Comparison of ENCODE assay signal across 8 cellular contexts in genomic region chr1:149886112-149886395, GRCh38. TPM values are rescaled to one million over a fixed set of nuclear protein-coding genes. Genes with fewer than 3 reads are reported as not detected.
DNase-seq lines count a peak whose midpoint lies in the region; ATAC-seq and TF ChIP-seq lines count a peak whose summit lies in the region.
"Not testable (repeated sequence)": the region's sequence is repeated elsewhere in the genome, so short reads cannot be mapped to it uniquely, and the experiment has no call there.

No MANE protein-coding gene starts in this region.

- H2AK5ac ChIP-seq in IMR-90 (ENCODE audit: low read depth, low read length), result peak overlapping the region; percentile 46; the same call in 1 of the 2 replicates

- H3K27ac Mint-ChIP-seq in CD8-positive, alpha-beta memory T cell, result not testable (repeated sequence)

- H3K4me1 Mint-ChIP-seq in CD8-positive, alpha-beta memory T cell, result peaks cover 9 to 18% (median 12%) of the 10 kb centered on the region in 3 donors

- not testable (repeated sequence) for H3K9me1 ChIP-seq in IMR-90 (ENCODE audit: insufficient read depth, low read length)

- not testable (repeated sequence) for H2AFZ ChIP-seq in IMR-90 (replicated peaks; ENCODE audit: low read length, poor library complexity)

- TF ChIP-seq RAD21 in IMR-90 (IDR thresholded peaks at IDR 0.05; ENCODE audit: low read length), result not testable (repeated sequence)

- TF ChIP-seq POLR2A in IMR-90 (IDR thresholded peaks at IDR 0.05; ENCODE audit: low read depth, low read length), result peak; percentile 64; the same call in 1 of the 2 replicates
- TF ChIP-seq POLR2A in gastroesophageal sphincter (IDR thresholded peaks at IDR 0.05); right lobe of liver (IDR thresholded peaks at IDR 0.05); upper lobe of left lung (IDR thresholded peaks at IDR 0.05): not testable (repeated sequence)

- peak overlapping the region; percentile 49 for H3K4ac ChIP-seq in IMR-90 (ENCODE audit: low read depth, low read length)

- H3K36me3 ChIP-seq in CD8-positive, alpha-beta memory T cell (ENCODE audit: insufficient read depth, low read length); IMR-90 (ENCODE audit: control insufficient read depth, insufficient read depth, low read length); gastroesophageal sphincter; right lobe of liver; upper lobe of left lung: not testable (repeated sequence)

- H3K27ac ChIP-seq in CD8-positive, alpha-beta memory T cell (ENCODE audit: low read depth, low read length), result peak overlapping the region; percentile 94
- H3K27ac ChIP-seq in IMR-90 (ENCODE audit: insufficient read depth, low read length), result peak overlapping the region; percentile 52
- H3K27ac ChIP-seq in VCaP, result peak overlapping the region; percentile 90
- peak overlapping the region; percentile 90 for H3K27ac ChIP-seq in cingulate gyrus (ENCODE audit: low read depth, low read length)
- H3K27ac ChIP-seq in gastroesophageal sphincter, result peak overlapping the region; percentile 98 to 100 (median 100)
- peak overlapping the region; percentile 98 to 99 (median 99) for H3K27ac ChIP-seq in right lobe of liver
- peak overlapping the region; percentile 99 to 100 (median 100) for H3K27ac ChIP-seq in upper lobe of left lung

- not testable (repeated sequence) for TF ChIP-seq CTCF in IMR-90 (conservative IDR thresholded peaks at IDR 0.05; ENCODE audit: low read depth, low read length); gastroesophageal sphincter (IDR thresholded peaks at IDR 0.05); right lobe of liver (IDR thresholded peaks at IDR 0.05); upper lobe of left lung (IDR thresholded peaks at IDR 0.05)
- TF ChIP-seq CTCF in VCaP (conservative IDR thresholded peaks at IDR 0.05), result 0 out of 2 replicates have a peak, but pooled peaks have one; percentile 0

- BruUV-seq in IMR-90 (replicated peaks; lab: Mats Ljungman, UMichigan), result TSS peak; percentile 89

- not testable (repeated sequence) for H3K27me3 Mint-ChIP-seq in CD8-positive, alpha-beta memory T cell

- dilution Hi-C loops in IMR-90 (cut with HindIII; ENCODE audit: low sequenced_read_pairs, unreplicated experiment), result not testable (repeated sequence)

- in situ Hi-C loops in IMR-90 (cut with MboI; ENCODE audit: low sequenced_read_pairs), result not testable (repeated sequence)

- peak overlapping the region; percentile 64 for H2BK5ac ChIP-seq in IMR-90 (ENCODE audit: low read depth, low read length, poor library complexity, severe bottlenecking)

- peak overlapping the region; percentile 90 for H3K23ac ChIP-seq in IMR-90 (ENCODE audit: low read depth, low read length)

- H2AK9ac ChIP-seq in IMR-90 (replicated peaks; ENCODE audit: low read depth, low read length, poor library complexity), result peak overlapping the region; percentile 49

- not testable (repeated sequence) for H3K4me3 Mint-ChIP-seq in CD8-positive, alpha-beta memory T cell

- peak overlapping the region; percentile 22 to 47; a peak in 1 of 4 replicates for H4K8ac ChIP-seq in IMR-90 (ENCODE audit: low read depth in 2 of 2, low read length in 2 of 2)

- peak overlapping the region; percentile 12; the same call in 1 of the 2 replicates for H3K18ac ChIP-seq in IMR-90 (ENCODE audit: low read depth, low read length)

- not testable (repeated sequence) for H2BK15ac ChIP-seq in IMR-90 (ENCODE audit: low read depth, low read length)

- not testable (repeated sequence) for H2BK20ac ChIP-seq in IMR-90 (ENCODE audit: low read depth, low read length)

- peak overlapping the region; percentile 85; the same call in 1 of the 2 replicates for H3K14ac ChIP-seq in IMR-90 (replicated peaks; ENCODE audit: low read depth, low read length)

- POLR2A ChIA-PET in CD8-positive, alpha-beta memory T cell (lab: Charles Lee), result interaction anchor here (0.7 to 8.3 kb wide), 11 partner anchors 14 to 478 kb away, joined by 3 to 177 read pairs (median 9); partner anchors contain the start of genes BOLA1, OTUD7B, RPRD2 and SF3B4
- POLR2A ChIA-PET in IMR-90 (lab: Charles Lee; ENCODE audit: unreplicated experiment), result interaction anchor here (0.6 to 2.9 kb wide), 5 partner anchors 37 to 725 kb away, joined by 3 to 16 read pairs (median 5); no protein-coding TSS in a partner anchor

- H3K4me3 ChIP-seq in CD8-positive, alpha-beta memory T cell (ENCODE audit: low read length), result peak overlapping the region; percentile 70
- peak overlapping the region; percentile 47 for H3K4me3 ChIP-seq in IMR-90 (ENCODE audit: insufficient read depth, low read depth, low read length)
- peak overlapping the region; percentile 83 to 94 for H3K4me3 ChIP-seq in gastroesophageal sphincter
- H3K4me3 ChIP-seq in right lobe of liver, result peak overlapping the region; percentile 56 to 69 (median 66)
- H3K4me3 ChIP-seq in upper lobe of left lung, result peak overlapping the region; percentile 54 to 67 (median 58)

- not testable (repeated sequence) for H3K9me3 Mint-ChIP-seq in CD8-positive, alpha-beta memory T cell

- H3K4me2 ChIP-seq in IMR-90 (ENCODE audit: low read depth, low read length), result peak overlapping the region; percentile 97

- H3K27me3 ChIP-seq in CD8-positive, alpha-beta memory T cell (ENCODE audit: insufficient read depth, low read length, poor library complexity, severe bottlenecking); IMR-90 (ENCODE audit: control insufficient read depth, insufficient read depth, low read length); gastroesophageal sphincter; right lobe of liver; upper lobe of left lung: not testable (repeated sequence)

- H3K9ac ChIP-seq in IMR-90 (ENCODE audit: low read depth, low read length), result peak overlapping the region; percentile 64

- CTCF ChIA-PET in CD8-positive, alpha-beta memory T cell (lab: Charles Lee), result interaction anchor here (0.9 to 2.2 kb wide), 4 partner anchors 16 to 42 kb away, joined by 4 to 9 read pairs (median 6); no protein-coding TSS in a partner anchor
- CTCF ChIA-PET in IMR-90 (lab: Yijun Ruan, JAX), result not testable (repeated sequence)

- peaks cover 3 to 19% of the 10 kb centered on the region in 2 experiments for H3K79me1 ChIP-seq in IMR-90 (ENCODE audit: low read depth in 1 of 2, low read length in 2 of 2)

- peaks cover 15% of the 10 kb centered on the region for H4K20me1 ChIP-seq in IMR-90 (ENCODE audit: insufficient read depth, low read length)

- not testable (repeated sequence) for H3K36me3 Mint-ChIP-seq in CD8-positive, alpha-beta memory T cell

- H4K5ac ChIP-seq in IMR-90 (ENCODE audit: low read depth, low read length), result not testable (repeated sequence)

- not testable (repeated sequence) for TF ChIP-seq EP300 in gastroesophageal sphincter (IDR thresholded peaks at IDR 0.05); upper lobe of left lung (IDR thresholded peaks at IDR 0.05)

- no CpG with 5 or more reads among the region's 19 CpGs for WGBS in IMR-90 (ENCODE audit: extremely low coverage in 2 of 2, insufficient read length in 1 of 2), 2 experiments
- 0 to 3% methylated on average over 7 to 16 of the region's 19 CpGs for WGBS in gastroesophageal sphincter (ENCODE audit: low coverage in 1 of 2), 2 donors
- 0% methylated on average over 7 of the region's 19 CpGs for WGBS in right lobe of liver (ENCODE audit: insufficient coverage, low coverage, low lambda C conversion rate, missing lambda C conversion rate)
- 0% methylated on average over 4 to 19 of the region's 19 CpGs for WGBS in upper lobe of left lung, 2 donors

- H3K56ac ChIP-seq in IMR-90 (ENCODE audit: extremely low read depth, insufficient read depth, low read length), result peak overlapping the region; percentile 71; the same call in 1 of the 2 replicates

- ATAC-seq in IMR-90 (ENCODE audit: low read depth); gastroesophageal sphincter: not testable (repeated sequence)
- ATAC-seq in right lobe of liver (peak in 2 of 4 donors; percentile 0 to 2), upper lobe of left lung (ENCODE audit: low FRiP score in 2 of 2) (peak in 1 of 2 donors; percentile 4)

- intact Hi-C loops in IMR-90 (cut with micrococcal nuclease); right lobe of liver (cut with DNase I): not testable (repeated sequence)

- H3K9me3 ChIP-seq in CD8-positive, alpha-beta memory T cell (ENCODE audit: low read length); IMR-90 (ENCODE audit: control insufficient read depth, insufficient read depth, low read length); gastroesophageal sphincter; right lobe of liver; upper lobe of left lung: not testable (repeated sequence)

- H3K4me1 ChIP-seq in CD8-positive, alpha-beta memory T cell (ENCODE audit: insufficient read depth, low read length), result peaks cover 36% of the 10 kb centered on the region
- H3K4me1 ChIP-seq in IMR-90 (ENCODE audit: control insufficient read depth, insufficient read depth, low read length), result not testable (repeated sequence)
- peaks cover 4 to 39% (median 5%) of the 10 kb centered on the region in 3 donors for H3K4me1 ChIP-seq in gastroesophageal sphincter
- H3K4me1 ChIP-seq in right lobe of liver, result peaks cover 0 to 17% (median 7%) of the 10 kb centered on the region in 4 donors
- H3K4me1 ChIP-seq in upper lobe of left lung, result peaks cover 15 to 26% (median 19%) of the 10 kb centered on the region in 4 donors

- H4K91ac ChIP-seq in IMR-90 (ENCODE audit: insufficient read depth, low read depth, low read length), result peak overlapping the region; percentile 13; the same call in 1 of the 2 replicates

- DNase-seq in CD8-positive, alpha-beta memory T cell, result not testable (repeated sequence)
- DNase-seq in IMR-90 (peak; percentile 50), right lobe of liver (peak in 1 of 3 donors; percentile 24), renal cortical epithelial cell (ENCODE audit: low read depth) (peak; percentile 16), upper lobe of left lung (peak in 1 of 2 donors; percentile 86)

- not testable (repeated sequence) for H2BK120ac ChIP-seq in IMR-90 (ENCODE audit: low read depth, low read length)

RNA-seq across cellular contexts. Expression of gene BOLA1, which starts 13.3 kb away (rescaled TPM):
- total RNA-seq in CD8-positive, alpha-beta memory T cell, result 10 to 100 TPM; 27.3 to 28.4 TPM
- 31.6 TPM for polyA plus RNA-seq in CD8-positive, alpha-beta memory T cell
- total RNA-seq in IMR-90 (2012; rRNA removed) (3.4 and 4.4 TPM in 2 replicates), gastroesophageal sphincter (10 to 100 TPM; 23.9 to 46.2 (median 30.5) TPM), right lobe of liver (10 to 100 TPM in 3 of 6 experiments, 1 to 10 TPM in 3; 8.4 to 23.7 (median 9.5) TPM), renal cortical epithelial cell (9.7 and 11.0 TPM in 2 replicates), upper lobe of left lung (10 to 100 TPM; 11.1 to 23.0 (median 14.5) TPM)
- polyA plus RNA-seq in IMR-90 (2012; rRNA removed), result 12.6 and 14.2 TPM in 2 replicates
- 19.5 and 20.0 TPM in 2 replicates for polyA plus RNA-seq in IMR-90 (2012; cell fraction: cytosol; rRNA removed)
- 14.7 and 18.9 TPM in 2 replicates for polyA plus RNA-seq in IMR-90 (2012; cell fraction: nucleus; rRNA removed; ENCODE audit: low replicate concordance)

RNA-seq across cellular contexts. Expression of gene SV2A, which starts 31.6 kb away (rescaled TPM):
- 1 to 10 TPM; 5.6 to 6.0 TPM for total RNA-seq in CD8-positive, alpha-beta memory T cell
- 2.9 TPM for polyA plus RNA-seq in CD8-positive, alpha-beta memory T cell
- 15.4 and 16.4 TPM in 2 replicates for total RNA-seq in IMR-90 (2012; rRNA removed)
- polyA plus RNA-seq in IMR-90 (2012; rRNA removed), result 18.1 and 19.6 TPM in 2 replicates
- polyA plus RNA-seq in IMR-90 (2012; cell fraction: cytosol; rRNA removed), result 14.5 and 15.6 TPM in 2 replicates
- polyA plus RNA-seq in IMR-90 (2012; cell fraction: nucleus; rRNA removed; ENCODE audit: low replicate concordance), result 22.0 and 25.1 TPM in 2 replicates
- 1 to 10 TPM; 6.2 to 9.2 (median 7.1) TPM for total RNA-seq in gastroesophageal sphincter
- under 1 TPM; 0.12 to 0.50 (median 0.25) TPM for total RNA-seq in right lobe of liver
- total RNA-seq in renal cortical epithelial cell, result 1.6 and 1.7 TPM in 2 replicates
- 1 to 10 TPM in 3 of 6 donors, under 1 TPM in 3; 0.44 to 1.6 (median 0.98) TPM for total RNA-seq in upper lobe of left lung

RNA-seq across cellular contexts. Expression of gene SF3B4, which starts 41.5 kb away (rescaled TPM):
- 100 to 1,000 TPM; 111 to 124 TPM for total RNA-seq in CD8-positive, alpha-beta memory T cell
- polyA plus RNA-seq in CD8-positive, alpha-beta memory T cell, result 112 TPM
- 6.6 and 11.4 TPM in 2 replicates for total RNA-seq in IMR-90 (2012; rRNA removed)
- polyA plus RNA-seq in IMR-90 (2012; rRNA removed), result 62.6 and 64.4 TPM in 2 replicates
- 29.9 and 58.3 TPM in 2 replicates for polyA plus RNA-seq in IMR-90 (2012; cell fraction: cytosol; rRNA removed)
- 49.8 and 67.0 TPM in 2 replicates for polyA plus RNA-seq in IMR-90 (2012; cell fraction: nucleus; rRNA removed; ENCODE audit: low replicate concordance)
- 10 to 100 TPM in 3 of 4 donors, 1 to 10 TPM in 1; 9.7 to 17.9 (median 14.0) TPM for total RNA-seq in gastroesophageal sphincter
- total RNA-seq in right lobe of liver, result 10 to 100 TPM in 5 of 6 experiments, 1 to 10 TPM in 1; 8.2 to 18.5 (median 12.2) TPM
- 10.2 and 20.0 TPM in 2 replicates for total RNA-seq in renal cortical epithelial cell
- total RNA-seq in upper lobe of left lung, result 10 to 100 TPM in 5 of 6 donors, 1 to 10 TPM in 1; 9.4 to 49.1 (median 15.2) TPM

RNA-seq across cellular contexts. Expression of gene MTMR11, which starts 50.6 kb away (rescaled TPM):
- total RNA-seq in CD8-positive, alpha-beta memory T cell, result 1 to 10 TPM; 1.6 to 1.9 TPM
- polyA plus RNA-seq in CD8-positive, alpha-beta memory T cell, result 0.14 TPM
- total RNA-seq in IMR-90 (2012; rRNA removed) (1.7 and 2.0 TPM in 2 replicates), gastroesophageal sphincter (10 to 100 TPM; 10.6 to 20.6 (median 14.4) TPM), right lobe of liver (1 to 10 TPM in 5 of 6 experiments, under 1 TPM in 1; 0.97 to 7.1 (median 3.6) TPM), renal cortical epithelial cell (5.6 and 7.3 TPM in 2 replicates), upper lobe of left lung (10 to 100 TPM in 4 of 6 donors, 1 to 10 TPM in 2; 5.9 to 19.9 (median 13.6) TPM)
- polyA plus RNA-seq in IMR-90 (2012; rRNA removed), result 14.3 and 14.6 TPM in 2 replicates
- 4.5 and 6.0 TPM in 2 replicates for polyA plus RNA-seq in IMR-90 (2012; cell fraction: cytosol; rRNA removed)
- polyA plus RNA-seq in IMR-90 (2012; cell fraction: nucleus; rRNA removed; ENCODE audit: low replicate concordance), result 64.8 and 76.3 TPM in 2 replicates
